In genomic region chr9:93061791-93062299, GRCh38 we compare ENCODE assay signal across 10 cellular contexts. TPM values are rescaled to one million over a fixed set of nuclear protein-coding genes. Genes with fewer than 3 reads are reported as not detected.
A peak's percentile ranks its signal among the peaks of the same experiment; 100 is the strongest.
DNase-seq lines count a peak whose midpoint lies in the region; ATAC-seq, FAIRE-seq and TF ChIP-seq lines count a peak whose summit lies in the region.
"Had no signal": no experiment of that assay in that cellular context is flagged by ENCODE, and none has a peak within 500 bp of the region (broad histone marks: within the 10 kb centered on the region; RNA-seq: fewer than 3 reads in every experiment).

No MANE protein-coding gene starts in this region.

- H3K9ac ChIP-seq in kidney (ENCODE audit: low read length in 2 of 2) = peak overlapping the region in 1 of 2 donors; percentile 2

- intact Hi-C loops in kidney (cut with DNase I) (no loop called here), CD14-positive monocyte (cut with micrococcal nuclease) (no loop called here)

- H3K27ac ChIP-seq in kidney (ENCODE audit: low read depth in 2 of 2, low read length in 2 of 2) = peak overlapping the region in 1 of 2 donors; percentile 71

- H3K27me3 ChIP-seq in GM06990 (replicated peaks; ENCODE audit: control insufficient read depth, insufficient read depth, low read length) = no peaks in the 10 kb centered on the region

- H3K27ac Mint-ChIP-seq in CD14-positive monocyte = peak overlapping the region in 2 of 7 donors; percentile 30 to 60

- TF ChIP-seq CTCF in GM06990 (IDR thresholded peaks at IDR 0.05; ENCODE audit: insufficient read depth, low read length, poor library complexity, severe bottlenecking) = no peak
- TF ChIP-seq CTCF in kidney (IDR thresholded peaks at IDR 0.05; ENCODE audit: borderline replicate concordance, extremely low read depth, insufficient read depth) = no peak
- no peak for TF ChIP-seq CTCF in omental fat pad (IDR thresholded peaks at IDR 0.05)
- TF ChIP-seq CTCF in D721Med (IDR thresholded peaks at IDR 0.05; ENCODE audit: insufficient read depth, missing control alignments) = no peak
- TF ChIP-seq CTCF in CD14-positive monocyte (IDR thresholded peaks at IDR 0.05) = no peak

- DNase-seq in GM06990 (ENCODE audit: extremely low read depth, insufficient read length) (peak; percentile 85), NCI-H510A treated with DMSO at 0.1 percent for 48 hours (lab: John Stamatoyannopoulos, UW) (peak; percentile 50), kidney (peak; percentile 84), omental fat pad (ENCODE audit: low spot score) (no peak), D721Med (ENCODE audit: insufficient read length, low spot score) (no peak), CD14-positive monocyte (ENCODE audit: low spot score) (no peak)

- peaks cover 2 to 8% (median 4%) of the 10 kb centered on the region in 3 donors for H3K27me3 Mint-ChIP-seq in CD14-positive monocyte (ENCODE audit: low read depth in 3 of 3)

- H3K4me1 Mint-ChIP-seq in CD14-positive monocyte = peaks cover 69% of the 10 kb centered on the region

- H3K9me3 ChIP-seq in kidney (ENCODE audit: control insufficient read depth in 1 of 2, low read length in 2 of 2) = no peaks in the 10 kb centered on the region

- ATAC-seq in GM21390 (IDR thresholded peaks at IDR 0.05; ENCODE audit: unreplicated experiment) (peak; percentile 28), omental fat pad (ENCODE audit: low FRiP score) (no peak), HG03280 (IDR thresholded peaks at IDR 0.05; ENCODE audit: unreplicated experiment) (no peak)

- H3K9me3 Mint-ChIP-seq in CD14-positive monocyte = peaks cover 0 to 3% (median 0%) of the 10 kb centered on the region in 7 donors

- H3K4me3 ChIP-seq in GM06990 (replicated peaks; ENCODE audit: low read depth, low read length) (peak overlapping the region; percentile 38), kidney (ENCODE audit: low read length in 2 of 2) (peak overlapping the region in 1 of 2 donors; percentile 2)

- H3K36me3 Mint-ChIP-seq in CD14-positive monocyte = peaks cover 11 to 12% of the 10 kb centered on the region in 2 donors

- peaks cover 16 to 32% of the 10 kb centered on the region in 2 donors for H3K4me1 ChIP-seq in kidney (ENCODE audit: control insufficient read depth in 1 of 2, insufficient read depth in 1 of 2, low read depth in 1 of 2, low read length in 2 of 2)

- H3K36me3 ChIP-seq in GM06990 (ENCODE audit: control insufficient read depth, insufficient read depth, low read length) (peaks cover 1% of the 10 kb centered on the region; the same call in 1 of the 2 replicates), kidney (ENCODE audit: control insufficient read depth in 1 of 2, insufficient read depth in 2 of 2, low read length in 2 of 2) (no peaks in the 10 kb centered on the region)

- no peak overlapping the region for H3K4me3 Mint-ChIP-seq in CD14-positive monocyte

- FAIRE-seq in kidney (lab: Jason Lieb, UNC) (no peak), D721Med (lab: Jason Lieb, UNC) (no peak)
- FAIRE-seq: bronchial epithelial cell had no signal

RNA-seq across cellular contexts. Expression of gene SUSD3, which starts 3.3 kb away (rescaled TPM):
- total RNA-seq in kidney (12.2 TPM), omental fat pad (10 to 100 TPM in 2 of 4 donors, 1 to 10 TPM in 2; 6.8 to 24.2 (median 12.8) TPM)
- polyA plus RNA-seq in kidney (ENCODE audit: insufficient read depth, low read depth, low replicate concordance) (34.6 TPM), CD14-positive monocyte (10 to 100 TPM; 10.5 to 15.7 TPM)
- total RNA-seq: HT1080 had no signal

RNA-seq across cellular contexts. Expression of gene CARD19, which starts 34.2 kb away (rescaled TPM):
- total RNA-seq in kidney (44.5 TPM), omental fat pad (10 to 100 TPM; 45.7 to 76.5 (median 57.9) TPM)
- polyA plus RNA-seq in kidney (ENCODE audit: insufficient read depth, low read depth, low replicate concordance) (49.3 TPM), CD14-positive monocyte (100 to 1,000 TPM; 130 to 137 TPM)

Comparison
In these comparisons a context has a peak if more than half of its experiments do, and no peak if none do; other contexts are left out.
1. DNase-seq: peak in GM06990 (single experiment), NCI-H510A treated with DMSO at 0.1 percent for 48 hours (single experiment) and kidney (single experiment); none in omental fat pad (single experiment), D721Med (single experiment) and CD14-positive monocyte (single experiment).